22 cellular contexts compared by ENCODE assay signal in the genomic region with DNA sequence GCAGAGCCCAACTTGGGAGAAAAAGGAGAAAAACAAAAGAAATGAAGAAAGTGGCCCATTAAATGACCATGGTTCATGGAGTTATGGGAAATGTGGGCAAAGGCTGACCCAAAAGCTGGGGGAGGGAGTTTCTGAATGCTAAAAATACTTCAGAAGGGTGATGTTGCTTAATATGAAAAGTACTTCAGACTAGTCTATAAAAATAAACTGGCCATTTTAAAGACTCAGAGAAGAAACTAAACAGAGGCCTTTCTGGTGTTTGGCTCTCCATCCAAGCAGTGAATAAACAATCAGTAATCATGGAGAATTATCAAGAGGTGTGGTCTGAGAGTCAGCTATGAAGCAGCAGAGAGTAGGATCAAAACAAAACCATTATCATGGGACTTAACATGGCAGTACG.
DNase-seq lines count a peak whose midpoint lies in the region; ATAC-seq and TF ChIP-seq lines count a peak whose summit lies in the region.
"Had no signal": no experiment of that assay in that cellular context is flagged by ENCODE, and none has a peak within 500 bp of the region (broad histone marks: within the 10 kb centered on the region; RNA-seq: fewer than 3 reads in every experiment).

No MANE protein-coding gene starts in this region.

- peak overlapping the region; percentile 33; the same call in 1 of the 2 replicates for H3K27ac Mint-ChIP-seq in GM23338
- no peak overlapping the region for H3K27ac Mint-ChIP-seq in stimulated activated naive B cell treated with anti-CD40 and anti-IgM and Interleukin-4, amounts not matched to agents 10 μg/mL and 1 μg/mL and 100 μg/mL, for 72 hours
- H3K27ac Mint-ChIP-seq in WTC11 = no peak overlapping the region
- H3K27ac Mint-ChIP-seq: activated T-helper 2 cell treated with anti-CD3 and anti-CD28 coated beads, Interferon-gamma antibody, Interleukin-2, Interleukin-4, amounts not matched to agents 10 μg/mL and 5 μg/mL and 100 μg/mL, durations not matched to agents 14 hours and 24 hours and 36 hours; mesothelial cell of epicardium; nephron; stimulated activated naive CD8-positive, alpha-beta T cell treated with anti-CD3 and anti-CD28 coated beads, Interleukin-15, Interleukin-2, amounts not matched to agents 100 ng/mL and 50 ng/mL, for 24 hours had no signal

- no peaks in the 10 kb centered on the region for H3K4me1 ChIP-seq in GM23338 (ENCODE audit: insufficient read depth)
- H3K4me1 ChIP-seq in ascending aorta = peaks cover under 1 to 38% of the 10 kb centered on the region in 2 donors
- peaks cover 0 to 25% (median 11%) of the 10 kb centered on the region in 9 donors for H3K4me1 ChIP-seq in heart right ventricle
- peaks cover 8 to 14% (median 9%) of the 10 kb centered on the region in 3 donors for H3K4me1 ChIP-seq in skeletal muscle tissue (ENCODE audit: control insufficient read depth in 3 of 3, insufficient read depth in 3 of 3, low read length in 3 of 3)
- H3K4me1 ChIP-seq: breast epithelium had no signal

- CTCF ChIA-PET in WTC11 (lab: Charles Lee) = interaction anchor here (2.2 kb wide), 1 partner anchor 13 kb away, joined by 10 read pairs; no protein-coding TSS in a partner anchor

- no peaks in the 10 kb centered on the region; the same call in 2 of the 3 replicates for H3K9me3 Mint-ChIP-seq in GM23338
- no peaks in the 10 kb centered on the region for H3K9me3 Mint-ChIP-seq in stimulated activated naive B cell treated with anti-CD40 and anti-IgM and Interleukin-4, amounts not matched to agents 10 μg/mL and 1 μg/mL and 100 μg/mL, for 72 hours
- H3K9me3 Mint-ChIP-seq in WTC11 = no peaks in the 10 kb centered on the region
- H3K9me3 Mint-ChIP-seq: activated T-helper 2 cell treated with anti-CD3 and anti-CD28 coated beads, Interferon-gamma antibody, Interleukin-2, Interleukin-4, amounts not matched to agents 10 μg/mL and 5 μg/mL and 100 μg/mL, durations not matched to agents 14 hours and 24 hours and 36 hours; mesothelial cell of epicardium; nephron; stimulated activated naive CD8-positive, alpha-beta T cell treated with anti-CD3 and anti-CD28 coated beads, Interleukin-15, Interleukin-2, amounts not matched to agents 100 ng/mL and 50 ng/mL, for 24 hours had no signal

- H3K4me2 ChIP-seq in GM23338 = no peak overlapping the region

- H3K27me3 Mint-ChIP-seq in GM23338 (ENCODE audit: insufficient read depth, low read depth, poor library complexity) (no peaks in the 10 kb centered on the region), WTC11 (ENCODE audit: low read depth) (no peaks in the 10 kb centered on the region)
- peaks cover 3 to 6% of the 10 kb centered on the region in 2 donors for H3K27me3 Mint-ChIP-seq in stimulated activated naive B cell treated with anti-CD40 and anti-IgM and Interleukin-4, amounts not matched to agents 10 μg/mL and 1 μg/mL and 100 μg/mL, for 72 hours

- H3K9me3 ChIP-seq in ascending aorta (no peaks in the 10 kb centered on the region), heart right ventricle (no peaks in the 10 kb centered on the region), skeletal muscle tissue (ENCODE audit: control insufficient read depth in 3 of 3, low read length in 3 of 3) (no peaks in the 10 kb centered on the region)
- H3K9me3 ChIP-seq: breast epithelium had no signal

- no peak overlapping the region for H3K9ac ChIP-seq in skeletal muscle tissue (ENCODE audit: low read depth in 1 of 3, low read length in 3 of 3)

- no peak overlapping the region for H2AFZ ChIP-seq in GM23338

- H3K4me1 Mint-ChIP-seq in GM23338 (peaks cover under 1% of the 10 kb centered on the region; the same call in 1 of the 3 replicates), WTC11 (no peaks in the 10 kb centered on the region)
- H3K4me1 Mint-ChIP-seq in stimulated activated naive B cell treated with anti-CD40 and anti-IgM and Interleukin-4, amounts not matched to agents 10 μg/mL and 1 μg/mL and 100 μg/mL, for 72 hours = peaks cover 0 to 2% of the 10 kb centered on the region in 2 donors
- H3K4me1 Mint-ChIP-seq: mesothelial cell of epicardium had no signal

- H3K79me2 ChIP-seq in GM23338 (replicated peaks; ENCODE audit: insufficient read depth) = no peaks in the 10 kb centered on the region

- H3K27me3 ChIP-seq in GM23338 (ENCODE audit: insufficient read depth) (no peaks in the 10 kb centered on the region), ascending aorta (no peaks in the 10 kb centered on the region), heart right ventricle (no peaks in the 10 kb centered on the region), skeletal muscle tissue (ENCODE audit: control insufficient read depth in 3 of 3, insufficient read depth in 3 of 3, low read length in 3 of 3) (no peaks in the 10 kb centered on the region)
- H3K27me3 ChIP-seq: breast epithelium had no signal

- H3F3A ChIP-seq in GM23338 (replicated peaks; ENCODE audit: low read depth) = no peaks in the 10 kb centered on the region

- 67% methylated on average over 1 of the region's 1 CpG for WGBS in heart right ventricle, 2 donors

- H3K4me3 Mint-ChIP-seq in GM23338 = no peak overlapping the region
- no peak overlapping the region for H3K4me3 Mint-ChIP-seq in stimulated activated naive B cell treated with anti-CD40 and anti-IgM and Interleukin-4, amounts not matched to agents 10 μg/mL and 1 μg/mL and 100 μg/mL, for 72 hours
- no peak overlapping the region for H3K4me3 Mint-ChIP-seq in WTC11
- H3K4me3 Mint-ChIP-seq: mesothelial cell of epicardium; nephron; stimulated activated naive CD8-positive, alpha-beta T cell treated with anti-CD3 and anti-CD28 coated beads, Interleukin-15, Interleukin-2, amounts not matched to agents 100 ng/mL and 50 ng/mL, for 24 hours had no signal

- H3K9me2 ChIP-seq in GM23338 (ENCODE audit: insufficient read depth) = no peaks in the 10 kb centered on the region

- intact Hi-C loops in ascending aorta (cut with DNase I) = loop anchor here (2.0 kb wide), 3 partner anchors 30 to 96 kb away; no protein-coding TSS in a partner anchor
- intact Hi-C loops in heart right ventricle (cut with DNase I) = loop anchor here in 5 of 10 donors (2.0 to 10.0 kb wide), 5 partner anchors 20 to 264 kb away; no protein-coding TSS in a partner anchor
- intact Hi-C loops in left colon (cut with DNase I, micrococcal nuclease) = no loop called here

- DNase-seq in GM23338 (ENCODE audit: low spot score) (no peak), ascending aorta (ENCODE audit: low spot score in 2 of 2) (no peak), heart right ventricle (no peak), left colon (no peak), WTC11 (ENCODE audit: low spot score) (no peak), foreskin melanocyte (no peak)
- DNase-seq in stimulated activated naive B cell treated with anti-CD40 and anti-IgM and Interleukin-4, amounts not matched to agents 10 μg/mL and 1 μg/mL and 100 μg/mL, for 72 hours = no peak
- DNase-seq: activated CD4-positive, alpha-beta T cell treated with anti-CD3 and anti-CD28 coated beads, Interleukin-2, amount 50 U/mL, for 1 hour; C1 segment of cervical spinal cord; dermis blood vessel endothelial cell; left cardiac atrium; NCI-H146; NCI-H748 treated with DMSO at 0.1 percent for 48 hours; OCI-M1; SHP77 had no signal

- TF ChIP-seq CTCF in GM23338 (conservative IDR thresholded peaks at IDR 0.05; ENCODE audit: low read depth in 2 of 2) = no peak
- no peak for TF ChIP-seq CTCF in ascending aorta (IDR thresholded peaks at IDR 0.05)
- TF ChIP-seq CTCF in heart right ventricle (IDR thresholded peaks at IDR 0.05) = no peak
- TF ChIP-seq CTCF in WTC11 (IDR thresholded peaks at IDR 0.05) = no peak

- POLR2A ChIA-PET in WTC11 (lab: Charles Lee) = no interaction called here

- no peaks in the 10 kb centered on the region for H3K36me3 Mint-ChIP-seq in GM23338 (ENCODE audit: low read depth)
- H3K36me3 Mint-ChIP-seq in stimulated activated naive B cell treated with anti-CD40 and anti-IgM and Interleukin-4, amounts not matched to agents 10 μg/mL and 1 μg/mL and 100 μg/mL, for 72 hours = no peaks in the 10 kb centered on the region
- no peaks in the 10 kb centered on the region for H3K36me3 Mint-ChIP-seq in WTC11
- H3K36me3 Mint-ChIP-seq: mesothelial cell of epicardium had no signal

- no peak for ATAC-seq in GM23338
- peak in 6 of 8 donors; percentile 47 to 57 (median 53) for ATAC-seq in heart right ventricle
- no peak for ATAC-seq in left colon
- no peak for ATAC-seq in stimulated activated naive B cell treated with anti-CD40 and anti-IgM and Interleukin-4, amounts not matched to agents 10 μg/mL and 1 μg/mL and 100 μg/mL, for 72 hours (replicated peaks)
- ATAC-seq in WTC11 = no peak

- H3K4me3 ChIP-seq in GM23338 = no peak overlapping the region
- no peak overlapping the region for H3K4me3 ChIP-seq in ascending aorta
- no peak overlapping the region for H3K4me3 ChIP-seq in heart right ventricle
- peak overlapping the region in 1 of 3 donors; percentile 27 for H3K4me3 ChIP-seq in skeletal muscle tissue (ENCODE audit: low read length in 3 of 3)
- H3K4me3 ChIP-seq: breast epithelium, skin epidermis had no signal

- no peak overlapping the region for H3K27ac ChIP-seq in GM23338 (ENCODE audit: low read depth)
- peak overlapping the region; percentile 86 to 88 for H3K27ac ChIP-seq in ascending aorta
- H3K27ac ChIP-seq in heart right ventricle = peak overlapping the region; percentile 17 to 81 (median 66)
- H3K27ac ChIP-seq in skeletal muscle tissue (ENCODE audit: low read depth, low read length) = peak overlapping the region; percentile 77
- H3K27ac ChIP-seq: breast epithelium had no signal

- no peaks in the 10 kb centered on the region for H4K20me1 ChIP-seq in GM23338 (replicated peaks; ENCODE audit: insufficient read depth)

- H3K36me3 ChIP-seq in GM23338 (ENCODE audit: insufficient read depth) (no peaks in the 10 kb centered on the region; the same call in 1 of the 2 replicates), ascending aorta (peaks cover 9 to 18% of the 10 kb centered on the region in 2 donors), heart right ventricle (peaks cover 0 to 55% (median 0%) of the 10 kb centered on the region in 9 donors), skeletal muscle tissue (ENCODE audit: control insufficient read depth in 3 of 3, insufficient read depth in 3 of 3, low read length in 3 of 3) (peaks cover 4 to 9% (median 9%) of the 10 kb centered on the region in 3 donors)
- H3K36me3 ChIP-seq: breast epithelium had no signal

TF ChIP-seq in GM23338, 12 proteins besides CTCF, POLR2A, EP300 and RAD21 (continues in another document):
- TF ChIP-seq EZH2phosphoT487 (IDR thresholded peaks at IDR 0.05; ENCODE audit: unreplicated experiment) (no peak), STAT1 (IDR thresholded peaks at IDR 0.05; ENCODE audit: unreplicated experiment) (no peak), NANOG (IDR thresholded peaks at IDR 0.05; ENCODE audit: borderline replicate concordance) (no peak), POLR2AphosphoS5 (IDR thresholded peaks at IDR 0.05; ENCODE audit: low read depth) (no peak)

TF ChIP-seq in WTC11, 78 proteins besides CTCF, POLR2A, EP300 and RAD21 (continues in another document):
- no peak for TF ChIP-seq IRF2 (CRISPR knock-in tag; IDR thresholded peaks at IDR 0.05; ENCODE audit: borderline replicate concordance, low read depth)

Comparison
In these comparisons a context has a peak if more than half of its experiments do, and no peak if none do; other contexts are left out.
1. ATAC-seq: peak in heart right ventricle (6 of 8); none in GM23338 (single experiment), left colon (single experiment), stimulated activated naive B cell treated with anti-CD40 and anti-IgM and Interleukin-4, amounts not matched to agents 10 μg/mL and 1 μg/mL and 100 μg/mL, for 72 hours (0 of 2) and WTC11 (single experiment).